ENCODE assay signal across 8 cellular contexts in the genomic region with DNA sequence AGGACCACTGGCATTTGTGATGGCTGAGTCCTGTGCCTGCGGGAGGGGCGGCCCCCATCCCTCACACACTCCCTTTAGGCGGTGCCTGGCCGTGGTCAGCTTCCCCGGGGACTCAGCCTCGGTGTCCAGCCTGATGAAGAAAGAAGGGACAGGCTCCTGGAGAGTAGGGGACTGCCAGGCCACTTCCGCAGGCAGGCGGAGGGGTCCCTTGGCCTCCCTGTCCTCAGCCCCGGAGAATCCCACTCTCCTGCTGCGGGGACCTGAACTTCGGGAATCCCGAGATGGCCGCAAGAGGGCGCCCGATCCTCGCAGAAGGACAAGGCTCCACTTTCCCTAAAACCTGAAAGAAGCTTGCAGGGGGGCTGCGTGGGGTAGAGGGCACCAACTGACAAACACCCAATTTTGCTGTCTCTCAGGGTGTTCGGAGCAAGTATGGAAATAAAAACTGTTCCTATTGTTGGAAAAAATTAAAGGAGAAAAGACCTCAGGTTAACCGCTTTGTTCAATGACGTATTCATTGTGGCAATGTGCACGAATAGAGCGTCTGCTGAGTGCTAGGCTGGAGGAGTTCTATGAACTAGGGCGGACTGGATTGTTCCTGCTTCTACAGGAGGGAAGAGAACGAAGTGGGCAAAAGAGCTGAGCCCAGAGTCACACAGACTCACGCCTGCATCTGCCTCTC.
DNase-seq lines count a peak whose midpoint lies in the region; ATAC-seq, FAIRE-seq and TF ChIP-seq lines count a peak whose summit lies in the region.

No MANE protein-coding gene starts in this region.

- H3K4me3 ChIP-seq in endothelial cell of umbilical vein (replicated peaks in 1 of 3; ENCODE audit: insufficient read depth in 1 of 3, low read depth in 1 of 3, low read length in 3 of 3), result no peak overlapping the region
- peak overlapping the region; percentile 21 to 29 for H3K4me3 ChIP-seq in testis

- H3K9me3 ChIP-seq in endothelial cell of umbilical vein (replicated peaks; ENCODE audit: control insufficient read depth, insufficient read depth, low read length) (no peaks in the 10 kb centered on the region), testis (no peaks in the 10 kb centered on the region)

- H3K27ac ChIP-seq in endothelial cell of umbilical vein (ENCODE audit: insufficient read depth, low read depth, low read length), result no peak overlapping the region
- peak overlapping the region; percentile 16 to 61 for H3K27ac ChIP-seq in testis

- H3K27me3 ChIP-seq in endothelial cell of umbilical vein (ENCODE audit: control insufficient read depth in 2 of 2, insufficient read depth in 2 of 2, low read length in 2 of 2) (no peaks in the 10 kb centered on the region), testis (no peaks in the 10 kb centered on the region)

- no peak for FAIRE-seq in endothelial cell of umbilical vein (lab: Jason Lieb, UNC)

- H3K9ac ChIP-seq in endothelial cell of umbilical vein (replicated peaks; ENCODE audit: extremely low read depth, insufficient read depth, low read length), result no peak overlapping the region

- no peaks in the 10 kb centered on the region for H3K9me3 Mint-ChIP-seq in activated CD4-positive, alpha-beta memory T cell treated with anti-CD3 and anti-CD28 coated beads for 36 hours

- ATAC-seq in GM18858 (IDR thresholded peaks at IDR 0.05; ENCODE audit: unreplicated experiment), result no peak

- no TSS peak for BruUV-seq in endothelial cell of umbilical vein (replicated peaks; lab: Mats Ljungman, UMichigan)

- H3K4me1 ChIP-seq in endothelial cell of umbilical vein (ENCODE audit: control insufficient read depth, extremely low read depth, insufficient read depth, low read length) (no peaks in the 10 kb centered on the region), testis (peaks cover 22% of the 10 kb centered on the region)

- TF ChIP-seq CTCF in endothelial cell of umbilical vein (IDR thresholded peaks at IDR 0.05; ENCODE audit: extremely low read depth in 1 of 2, insufficient read depth in 1 of 2, low read depth in 1 of 2, low read length in 2 of 2) (peak; percentile 68 to 85), testis (IDR thresholded peaks at IDR 0.05) (peak; percentile 53 to 85 (median 79))

- DNase-seq in NCI-H1694 (lab: John Stamatoyannopoulos, UW) (peak; percentile 6), NCI-H1694 treated with DMSO at 0.1 percent for 48 hours (lab: John Stamatoyannopoulos, UW) (no peak), NAMALWA (ENCODE audit: low spot score) (peak; percentile 43), endothelial cell of umbilical vein (ENCODE audit: low read depth, low spot score) (peak; percentile 29), mucosa of gallbladder (ENCODE audit: low spot score) (peak; percentile 43), testis (peak; percentile 93)
- DNase-seq in activated CD4-positive, alpha-beta memory T cell treated with anti-CD3 and anti-CD28 coated beads for 36 hours, result peak; percentile 57

- no peaks in the 10 kb centered on the region for H3K4me1 Mint-ChIP-seq in activated CD4-positive, alpha-beta memory T cell treated with anti-CD3 and anti-CD28 coated beads for 36 hours (ENCODE audit: low read depth)

- H3K27me3 Mint-ChIP-seq in activated CD4-positive, alpha-beta memory T cell treated with anti-CD3 and anti-CD28 coated beads for 36 hours, result peaks cover 24% of the 10 kb centered on the region

- POLR2A ChIA-PET in activated CD4-positive, alpha-beta memory T cell treated with anti-CD3 and anti-CD28 coated beads for 36 hours (lab: Charles Lee), result no interaction called here
- POLR2A ChIA-PET in endothelial cell of umbilical vein (lab: Charles Lee), result no interaction called here

- no peaks in the 10 kb centered on the region for H3K9me1 ChIP-seq in endothelial cell of umbilical vein (replicated peaks; ENCODE audit: control insufficient read depth, extremely low read depth, insufficient read depth, low read length)

- H3K27ac Mint-ChIP-seq in activated CD4-positive, alpha-beta memory T cell treated with anti-CD3 and anti-CD28 coated beads for 36 hours, result no peak overlapping the region

- WGBS in testis, 2 donors, result 10 to 18% methylated on average over 13 to 25 of the region's 25 CpGs

- H3K79me2 ChIP-seq in endothelial cell of umbilical vein (ENCODE audit: control insufficient read depth, insufficient read depth, low read length), result no peaks in the 10 kb centered on the region

- no peaks in the 10 kb centered on the region for H3K36me3 ChIP-seq in endothelial cell of umbilical vein (ENCODE audit: control insufficient read depth in 2 of 2, extremely low read depth in 1 of 2, insufficient read depth in 2 of 2, low read length in 2 of 2)
- H3K36me3 ChIP-seq in testis (ENCODE audit: low read depth, missing control alignments), result no peaks in the 10 kb centered on the region

- no peaks in the 10 kb centered on the region for H4K20me1 ChIP-seq in endothelial cell of umbilical vein (replicated peaks; ENCODE audit: control insufficient read depth, extremely low read depth, insufficient read depth, low read length)

- no peak overlapping the region for H2AFZ ChIP-seq in endothelial cell of umbilical vein (ENCODE audit: low read depth, low read length)

- H3K4me2 ChIP-seq in endothelial cell of umbilical vein (ENCODE audit: insufficient read depth, low read length), result no peak overlapping the region

- no peak for TF ChIP-seq POLR2A in endothelial cell of umbilical vein (IDR thresholded peaks at IDR 0.05; ENCODE audit: low read depth, low read length)
- no peak for TF ChIP-seq POLR2A in testis (IDR thresholded peaks at IDR 0.05)

- intact Hi-C loops in activated CD4-positive, alpha-beta memory T cell treated with anti-CD3 and anti-CD28 coated beads for 36 hours (cut with micrococcal nuclease), result loop anchor here (5.0 kb wide), 1 partner anchor 1553 kb away; no protein-coding TSS in a partner anchor
- intact Hi-C loops in endothelial cell of umbilical vein (cut with micrococcal nuclease), result loop anchor here (1.0 to 5.0 kb wide), 2 partner anchors 1555 to 1903 kb away; no protein-coding TSS in a partner anchor
- intact Hi-C loops in testis (cut with DNase I; ENCODE audit: low total_unique reads), result no loop called here

- no peak overlapping the region for H3K4me3 Mint-ChIP-seq in activated CD4-positive, alpha-beta memory T cell treated with anti-CD3 and anti-CD28 coated beads for 36 hours

- no peaks in the 10 kb centered on the region for H3K36me3 Mint-ChIP-seq in activated CD4-positive, alpha-beta memory T cell treated with anti-CD3 and anti-CD28 coated beads for 36 hours

- dilution Hi-C loops in endothelial cell of umbilical vein (cut with MboI; ENCODE audit: extremely low pct_ligation_motif_present, low sequenced_read_pairs), result no loop called here

- CTCF ChIA-PET in activated CD4-positive, alpha-beta memory T cell treated with anti-CD3 and anti-CD28 coated beads for 36 hours (lab: Charles Lee), result interaction anchor here (0.6 to 3.7 kb wide), 8 partner anchors 8 to 1371 kb away, joined by 3 to 24 read pairs (median 4); no protein-coding TSS in a partner anchor
- CTCF ChIA-PET in endothelial cell of umbilical vein (lab: Charles Lee), result interaction anchor here (0.7 to 6.7 kb wide), 12 partner anchors 9 to 1904 kb away, joined by 3 to 136 read pairs (median 4); no protein-coding TSS in a partner anchor

TF ChIP-seq in endothelial cell of umbilical vein, 7 proteins besides CTCF, POLR2A, EP300 and RAD21:
- TF ChIP-seq MYC (IDR thresholded peaks at IDR 0.05; ENCODE audit: low read depth, low read length) (no peak), EZH2 (IDR thresholded peaks at IDR 0.05; ENCODE audit: borderline replicate concordance, low read depth, low read length, severe bottlenecking) (no peak), POLR2AphosphoS5 (IDR thresholded peaks at IDR 0.05; ENCODE audit: insufficient read depth, low read depth, low read length) (no peak), FOS (IDR thresholded peaks at IDR 0.05; ENCODE audit: borderline replicate concordance, insufficient read depth, low read length) (no peak), JUN (IDR thresholded peaks at IDR 0.05; ENCODE audit: borderline replicate concordance, insufficient read depth, insufficient read length, low read depth) (no peak), GATA2 (IDR thresholded peaks at IDR 0.05; ENCODE audit: insufficient read depth, insufficient read length, low read depth, low read length) (no peak)
- TF ChIP-seq, protein P1, sequence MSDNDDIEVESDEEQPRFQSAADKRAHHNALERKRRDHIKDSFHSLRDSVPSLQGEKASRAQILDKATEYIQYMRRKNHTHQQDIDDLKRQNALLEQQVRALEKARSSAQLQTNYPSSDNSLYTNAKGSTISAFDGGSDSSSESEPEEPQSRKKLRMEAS (IDR thresholded peaks at IDR 0.05; ENCODE audit: insufficient read depth, insufficient read length), result no peak

Comparison
In these comparisons a context has a peak if more than half of its experiments do, and no peak if none do; other contexts are left out.
1. H3K4me3 ChIP-seq: peak in testis (2 of 2); none in endothelial cell of umbilical vein (0 of 3).